24 cellular contexts compared by ENCODE assay signal in the genomic region with DNA sequence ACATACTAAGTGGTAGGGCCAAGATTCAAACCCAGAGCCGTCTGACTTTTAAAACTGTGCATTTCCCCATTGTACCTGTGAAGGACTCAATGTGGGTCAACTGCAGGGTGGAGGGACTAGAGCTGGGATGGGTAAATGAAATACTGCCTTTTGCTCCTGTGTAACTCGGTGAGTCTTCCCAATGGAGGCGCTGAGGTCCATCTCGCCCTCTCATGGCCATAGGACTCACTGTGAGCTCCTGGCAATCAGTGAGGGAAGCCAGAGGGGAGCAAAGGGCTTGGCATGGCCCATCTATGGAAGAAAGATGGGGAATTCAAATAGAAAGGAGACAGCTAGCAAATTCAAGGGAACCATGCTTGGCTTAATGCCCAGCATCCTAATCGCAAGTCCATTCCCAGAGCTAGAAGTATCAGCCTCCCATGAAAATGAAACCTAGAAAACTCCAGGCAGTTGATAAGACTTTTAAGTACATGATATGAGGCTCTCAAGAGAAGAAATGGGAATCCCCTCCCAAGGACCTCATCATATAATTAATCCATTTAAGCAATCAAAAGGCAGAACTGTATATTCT. TPM values are rescaled to one million over a fixed set of nuclear protein-coding genes. Genes with fewer than 3 reads are reported as not detected.
DNase-seq lines count a peak whose midpoint lies in the region; ATAC-seq and TF ChIP-seq lines count a peak whose summit lies in the region.
"Had no signal": no experiment of that assay in that cellular context is flagged by ENCODE, and none has a peak within 500 bp of the region (broad histone marks: within the 10 kb centered on the region; RNA-seq: fewer than 3 reads in every experiment).

No MANE protein-coding gene starts in this region.

- DNase-seq in cardiac muscle cell (ENCODE audit: low read depth in 1 of 2, low spot score in 1 of 2) (peak in 1 of 2 donors; percentile 74), left ventricle myocardium superior (no peak), WERI-Rb-1 (peak; percentile 43), fibroblast of the aortic adventitia (ENCODE audit: low read depth) (peak; percentile 57), NAMALWA (ENCODE audit: low spot score) (no peak), KG1 (lab: John Stamatoyannopoulos, UW) (no peak), NCI-H774 (lab: John Stamatoyannopoulos, UW) (no peak), lower leg skin (ENCODE audit: low spot score in 2 of 2) (no peak)
- DNase-seq: activated CD8-positive, alpha-beta memory T cell treated with anti-CD3 and anti-CD28 coated beads, Interleukin-2, amount 50 U/mL, for 48 hours; activated CD8-positive, alpha-beta T cell treated with anti-CD3 and anti-CD28 coated beads for 36 hours; activated naive CD4-positive, alpha-beta T cell treated with anti-CD3 and anti-CD28 coated beads for 36 hours; CD8-positive, alpha-beta T cell; dorsolateral prefrontal cortex; GM23248; Kasumi-1; mesenchymal stem cell; NCI-H1436 treated with DMSO at 0.1 percent for 48 hours; NCI-H2081 treated with DMSO at 0.1 percent for 48 hours; NCI-H446 treated with DMSO at 0.1 percent for 48 hours; pancreas; stimulated activated naive CD4-positive, alpha-beta T cell; upper lobe of right lung had no signal

- H3K36me3 ChIP-seq in cardiac muscle cell (no peaks in the 10 kb centered on the region), WERI-Rb-1 (no peaks in the 10 kb centered on the region)
- H3K36me3 ChIP-seq: pancreas, upper lobe of right lung had no signal

- TF ChIP-seq CTCF in cardiac muscle cell (IDR thresholded peaks at IDR 0.05; ENCODE audit: low read depth, low read length) (peak; percentile 9), WERI-Rb-1 (IDR thresholded peaks at IDR 0.05; ENCODE audit: low read depth, low read length) (peak; percentile 25), fibroblast of the aortic adventitia (IDR thresholded peaks at IDR 0.05; ENCODE audit: insufficient read depth, low read length) (no peak), lower leg skin (IDR thresholded peaks at IDR 0.05) (no peak)

- no peaks in the 10 kb centered on the region for H3K4me1 ChIP-seq in cardiac muscle cell (ENCODE audit: low read depth)
- H3K4me1 ChIP-seq: pancreas, upper lobe of right lung had no signal

- intact Hi-C loops in left ventricle myocardium superior (cut with micrococcal nuclease): no loop called here
- intact Hi-C loops in lower leg skin (cut with DNase I; ENCODE audit: low total_unique reads): no loop called here

- no peak for ATAC-seq in left ventricle myocardium superior
- ATAC-seq: activated CD8-positive, alpha-beta T cell treated with anti-CD3 and anti-CD28 coated beads for 36 hours; CD8-positive, alpha-beta T cell; GM12878; pancreas; Right ventricle myocardium inferior; upper lobe of right lung had no signal

- H3K27ac ChIP-seq in cardiac muscle cell: no peak overlapping the region
- H3K27ac ChIP-seq in WERI-Rb-1: no peak overlapping the region
- H3K27ac ChIP-seq: dorsolateral prefrontal cortex, GM23248, pancreas, upper lobe of right lung had no signal

- H3K9me3 ChIP-seq in cardiac muscle cell (ENCODE audit: low read depth) (no peaks in the 10 kb centered on the region), WERI-Rb-1 (ENCODE audit: severe bottlenecking) (peaks cover 17% of the 10 kb centered on the region)
- H3K9me3 ChIP-seq: pancreas, upper lobe of right lung had no signal

- H3K4me3 ChIP-seq in cardiac muscle cell (no peak overlapping the region), WERI-Rb-1 (ENCODE audit: low read depth, low read length) (no peak overlapping the region), fibroblast of the aortic adventitia (ENCODE audit: low read depth, low read length) (no peak overlapping the region), lower leg skin (ENCODE audit: low read depth, poor library complexity, severe bottlenecking) (no peak overlapping the region)
- H3K4me3 ChIP-seq: dorsolateral prefrontal cortex, GM12878, GM23248, pancreas, upper lobe of right lung had no signal

- WGBS in lower leg skin, 2 donors: 67 to 84% methylated on average over 5 of the region's 5 CpGs

- no peaks in the 10 kb centered on the region for H3K27me3 ChIP-seq in cardiac muscle cell
- H3K27me3 ChIP-seq in WERI-Rb-1 (ENCODE audit: insufficient read depth, low read depth, severe bottlenecking): no peaks in the 10 kb centered on the region
- H3K27me3 ChIP-seq: dorsolateral prefrontal cortex, pancreas, upper lobe of right lung had no signal

- TF ChIP-seq POLR2A in lower leg skin (IDR thresholded peaks at IDR 0.05): no peak

RNA-seq across cellular contexts. Expression of a gene that starts 25.4 kb away (rescaled TPM):
- total RNA-seq in cardiac muscle cell (4.3 and 4.9 TPM in 2 replicates), left ventricle myocardium superior (0.92 TPM), fibroblast of the aortic adventitia (ENCODE audit: low replicate concordance) (0.09 and 1.1 TPM in 2 replicates), lower leg skin (10 to 100 TPM; 33.6 to 71.0 (median 44.6) TPM)
- 1.2 and 2.0 TPM in 2 replicates for polyA plus RNA-seq in cardiac muscle cell
- total RNA-seq: GM23248 had no signal
- polyA plus RNA-seq: GM23248 had no signal

RNA-seq across cellular contexts. Expression of a gene that starts 26.5 kb away (rescaled TPM):
- total RNA-seq in cardiac muscle cell (29.0 and 48.6 TPM in 2 replicates), left ventricle myocardium superior (46.1 TPM), fibroblast of the aortic adventitia (ENCODE audit: low replicate concordance) (22.6 and 41.0 TPM in 2 replicates), lower leg skin (10 to 100 TPM; 23.7 to 71.8 (median 26.8) TPM)
- polyA plus RNA-seq in cardiac muscle cell: 30.8 and 35.1 TPM in 2 replicates

RNA-seq across cellular contexts. Expression of a gene that starts 54.3 kb away (rescaled TPM):
- total RNA-seq in cardiac muscle cell (7.0 TPM in 2 replicates), left ventricle myocardium superior (3.1 TPM), fibroblast of the aortic adventitia (ENCODE audit: low replicate concordance) (3.9 and 5.4 TPM in 2 replicates), lower leg skin (100 to 1,000 TPM; 140 to 186 (median 161) TPM)
- 7.7 and 9.0 TPM in 2 replicates for polyA plus RNA-seq in cardiac muscle cell

Comparison
In these comparisons a context has a peak if more than half of its experiments do, and no peak if none do; other contexts are left out.
1. DNase-seq: peak in WERI-Rb-1 (single experiment) and fibroblast of the aortic adventitia (single experiment); none in left ventricle myocardium superior (single experiment), NAMALWA (single experiment), KG1 (single experiment), NCI-H774 (single experiment) and lower leg skin (0 of 2).
2. CTCF ChIP-seq: peak in cardiac muscle cell (single experiment) and WERI-Rb-1 (single experiment); none in fibroblast of the aortic adventitia (single experiment) and lower leg skin (0 of 3).
3. RNA of a gene that starts 54.3 kb away (total RNA-seq): 140 to 186 TPM in lower leg skin; 7.0 TPM in cardiac muscle cell, 3.9 to 5.4 TPM in fibroblast of the aortic adventitia and 3.1 TPM in left ventricle myocardium superior (single experiment); every median in the first group is over 10 times any median in the second.